1 cellular context compared by ENCODE assay signal in the genomic region with DNA sequence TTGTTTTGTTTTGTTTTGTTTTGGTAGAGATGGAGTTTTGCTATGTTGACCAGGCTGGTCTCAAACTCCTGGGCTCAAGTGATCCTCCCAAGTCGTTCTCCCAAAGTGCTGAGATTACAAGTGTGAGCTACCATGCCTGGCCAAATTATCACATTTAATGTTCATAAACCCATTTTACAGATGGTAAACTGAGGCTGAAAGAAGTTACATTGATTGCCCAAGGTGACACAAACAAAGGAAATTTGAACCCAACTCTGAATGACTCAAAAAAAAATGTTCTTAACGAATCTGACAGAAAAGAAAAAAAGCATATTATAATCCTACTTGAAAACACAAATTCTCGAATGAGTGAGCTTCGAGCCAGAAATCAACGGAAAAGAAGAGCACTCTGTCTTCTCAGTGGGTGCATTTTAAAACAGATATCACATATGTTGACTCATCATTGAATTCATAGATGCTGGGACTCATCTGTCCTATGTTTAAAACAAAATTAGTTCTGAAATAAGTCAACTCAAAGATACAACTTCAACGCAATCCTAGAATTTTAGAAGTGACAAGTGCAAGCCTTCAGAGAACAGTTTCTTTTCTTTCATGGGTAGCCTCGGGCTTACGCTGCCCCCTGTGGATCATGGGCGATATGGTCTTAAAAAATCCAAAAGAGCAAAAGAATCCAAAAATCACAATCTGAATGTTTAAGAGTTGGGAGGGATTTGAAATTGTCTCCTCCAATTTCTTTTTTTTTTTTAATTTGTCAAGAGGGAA.
TF ChIP-seq lines count a peak whose summit lies in the region.

No MANE protein-coding gene starts in this region.

TF ChIP-seq in HepG2, 621 proteins besides CTCF, POLR2A, EP300 and RAD21:
- TF ChIP-seq ZNF333 (CRISPR knock-in tag; IDR thresholded peaks at IDR 0.05; ENCODE audit: borderline replicate concordance) = no peak
- peak; percentile 57 for TF ChIP-seq ZNF629 (CRISPR knock-in tag; conservative IDR thresholded peaks at IDR 0.05)
- peak; percentile 53 for TF ChIP-seq STAG1 (CRISPR knock-in tag; IDR thresholded peaks at IDR 0.05)
TF ChIP-seq in HepG2: peak in this region for 2.
